In the genomic region with DNA sequence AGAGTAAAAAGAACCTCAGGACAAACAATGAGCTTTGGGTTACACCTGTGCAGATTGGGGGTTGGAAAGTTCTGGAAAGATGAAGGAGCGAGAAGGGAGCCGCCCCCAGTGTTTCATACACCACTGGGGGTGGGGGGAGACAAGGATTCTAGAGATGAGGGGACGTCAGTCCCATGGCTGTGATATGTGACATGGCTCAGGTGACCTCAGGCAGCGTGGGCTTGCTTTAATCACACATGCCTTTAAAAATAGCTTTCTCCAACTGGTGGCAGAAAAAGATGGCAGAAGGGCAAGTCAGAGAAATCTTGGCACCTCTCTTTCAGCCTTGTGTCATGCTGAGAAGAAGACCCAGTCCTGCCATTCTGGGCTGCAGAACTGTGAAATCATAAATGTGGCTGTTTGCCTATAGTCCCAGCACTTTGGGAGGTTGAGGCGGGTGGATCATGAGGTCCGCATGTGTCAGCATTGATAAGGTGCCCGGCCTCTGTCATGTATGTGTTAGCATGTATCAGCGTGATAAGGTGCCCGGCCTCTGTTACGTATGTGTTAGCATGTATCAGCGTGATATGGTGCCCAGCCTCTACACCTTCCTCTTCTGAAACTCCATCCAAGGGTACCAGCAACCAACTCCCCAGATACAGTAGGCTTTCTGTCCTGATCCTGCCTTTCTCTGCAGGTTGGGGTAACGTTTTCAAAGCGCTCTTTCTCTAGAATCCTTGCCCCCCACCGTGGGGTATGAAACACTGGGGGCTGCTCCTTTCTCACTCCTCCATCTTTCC, we compare ENCODE assay signal across 23 cellular contexts. TPM values are rescaled to one million over a fixed set of nuclear protein-coding genes. Genes with fewer than 3 reads are reported as not detected.
A peak's percentile ranks its signal among the peaks of the same experiment; 100 is the strongest.
DNase-seq lines count a peak whose midpoint lies in the region; TF ChIP-seq lines count a peak whose summit lies in the region.
"Had no signal": no experiment of that assay in that cellular context is flagged by ENCODE, and none has a peak within 500 bp of the region (broad histone marks: within the 10 kb centered on the region; RNA-seq: fewer than 3 reads in every experiment).

No MANE protein-coding gene starts in this region.

- no peak for TF ChIP-seq CTCF in osteocyte (IDR thresholded peaks at IDR 0.05)
- no peak for TF ChIP-seq CTCF in tibial nerve (IDR thresholded peaks at IDR 0.05)

- no peaks in the 10 kb centered on the region for H3K27me3 Mint-ChIP-seq in activated naive CD4-positive, alpha-beta T cell treated with anti-CD3 and anti-CD28 coated beads, Interleukin-2, amount 10 ng/mL, durations not matched to agents 7 days and 5 days
- H3K27me3 Mint-ChIP-seq in activated naive CD4-positive, alpha-beta T cell treated with anti-CD3 and anti-CD28 coated beads for 36 hours (ENCODE audit: low read depth): no peaks in the 10 kb centered on the region
- no peaks in the 10 kb centered on the region for H3K27me3 Mint-ChIP-seq in activated T-helper 1 cell treated with anti-CD3 and anti-CD28 coated beads, Interleukin-12 subunit alpha, Interleukin-12 subunit beta, Interleukin-2, Interleukin-4 antibody, amounts not matched to agents 30 ng/mL and 10 ng/mL and 1 ng/mL, durations not matched to agents 14 hours and 24 hours and 36 hours (ENCODE audit: insufficient read depth)
- H3K27me3 Mint-ChIP-seq in osteocyte (ENCODE audit: unreplicated experiment): no peaks in the 10 kb centered on the region
- H3K27me3 Mint-ChIP-seq: stimulated activated naive B cell treated with anti-CD40 and anti-IgM and Interleukin-4, amounts not matched to agents 10 μg/mL and 1 μg/mL and 100 μg/mL, for 72 hours had no signal

- WGBS in tibial nerve, 2 donors: 88 to 89% methylated on average over 14 of the region's 14 CpGs

- H3K9me3 Mint-ChIP-seq in activated naive CD4-positive, alpha-beta T cell treated with anti-CD3 and anti-CD28 coated beads, Interleukin-2, amount 10 ng/mL, durations not matched to agents 7 days and 5 days: no peaks in the 10 kb centered on the region
- H3K9me3 Mint-ChIP-seq in activated naive CD4-positive, alpha-beta T cell treated with anti-CD3 and anti-CD28 coated beads for 36 hours: no peaks in the 10 kb centered on the region
- H3K9me3 Mint-ChIP-seq in activated T-helper 1 cell treated with anti-CD3 and anti-CD28 coated beads, Interleukin-12 subunit alpha, Interleukin-12 subunit beta, Interleukin-2, Interleukin-4 antibody, amounts not matched to agents 30 ng/mL and 10 ng/mL and 1 ng/mL, durations not matched to agents 14 hours and 24 hours and 36 hours: no peaks in the 10 kb centered on the region
- H3K9me3 Mint-ChIP-seq in osteocyte (ENCODE audit: unreplicated experiment): no peaks in the 10 kb centered on the region
- H3K9me3 Mint-ChIP-seq: nephron progenitor cell; stimulated activated naive B cell treated with anti-CD40 and anti-IgM and Interleukin-4, amounts not matched to agents 10 μg/mL and 1 μg/mL and 100 μg/mL, for 72 hours had no signal

- no peak for DNase-seq in activated naive CD4-positive, alpha-beta T cell treated with anti-CD3 and anti-CD28 coated beads, Interleukin-2, amount 10 ng/mL, durations not matched to agents 7 days and 5 days
- no peak for DNase-seq in activated naive CD4-positive, alpha-beta T cell treated with anti-CD3 and anti-CD28 coated beads for 36 hours
- DNase-seq in G401 (ENCODE audit: low spot score) (peak; percentile 46), osteocyte (ENCODE audit: extremely low spot score, unreplicated experiment) (peak; percentile 57), NCI-H128 (lab: John Stamatoyannopoulos, UW; ENCODE audit: unreplicated experiment) (no peak), tibial nerve (ENCODE audit: low spot score in 2 of 2) (no peak), GOT3 (lab: John Stamatoyannopoulos, UW) (no peak)
- DNase-seq in activated T-helper 1 cell treated with anti-CD3 and anti-CD28 coated beads, Interleukin-12 subunit alpha, Interleukin-12 subunit beta, Interleukin-2, Interleukin-4 antibody, amounts not matched to agents 30 ng/mL and 10 ng/mL and 1 ng/mL, durations not matched to agents 14 hours and 24 hours and 36 hours (ENCODE audit: low spot score): no peak
- DNase-seq: amniotic stem cell; Calu3; DMS79 treated with DMSO at 0.1 percent for 48 hours; lower lobe of right lung; MG63; mucosa of descending colon; NCI-H1417 treated with DMSO at 0.1 percent for 48 hours; NCI-H774; sigmoid colon; stimulated activated naive B cell treated with anti-CD40 and anti-IgM and Interleukin-4, amounts not matched to agents 10 μg/mL and 1 μg/mL and 100 μg/mL, for 72 hours had no signal

- H3K4me1 Mint-ChIP-seq in activated naive CD4-positive, alpha-beta T cell treated with anti-CD3 and anti-CD28 coated beads, Interleukin-2, amount 10 ng/mL, durations not matched to agents 7 days and 5 days: peaks cover 45% of the 10 kb centered on the region
- H3K4me1 Mint-ChIP-seq in activated naive CD4-positive, alpha-beta T cell treated with anti-CD3 and anti-CD28 coated beads for 36 hours (ENCODE audit: low read depth): peaks cover 14% of the 10 kb centered on the region
- H3K4me1 Mint-ChIP-seq in activated T-helper 1 cell treated with anti-CD3 and anti-CD28 coated beads, Interleukin-12 subunit alpha, Interleukin-12 subunit beta, Interleukin-2, Interleukin-4 antibody, amounts not matched to agents 30 ng/mL and 10 ng/mL and 1 ng/mL, durations not matched to agents 14 hours and 24 hours and 36 hours (ENCODE audit: low read depth): peaks cover 28% of the 10 kb centered on the region
- peaks cover 7% of the 10 kb centered on the region for H3K4me1 Mint-ChIP-seq in osteocyte (ENCODE audit: unreplicated experiment)

- no peak for TF ChIP-seq EP300 in tibial nerve (IDR thresholded peaks at IDR 0.05)

- H3K4me3 Mint-ChIP-seq in activated naive CD4-positive, alpha-beta T cell treated with anti-CD3 and anti-CD28 coated beads, Interleukin-2, amount 10 ng/mL, durations not matched to agents 7 days and 5 days: no peak overlapping the region
- H3K4me3 Mint-ChIP-seq in activated naive CD4-positive, alpha-beta T cell treated with anti-CD3 and anti-CD28 coated beads for 36 hours: no peak overlapping the region
- no peak overlapping the region for H3K4me3 Mint-ChIP-seq in activated T-helper 1 cell treated with anti-CD3 and anti-CD28 coated beads, Interleukin-12 subunit alpha, Interleukin-12 subunit beta, Interleukin-2, Interleukin-4 antibody, amounts not matched to agents 30 ng/mL and 10 ng/mL and 1 ng/mL, durations not matched to agents 14 hours and 24 hours and 36 hours
- H3K4me3 Mint-ChIP-seq in osteocyte (ENCODE audit: unreplicated experiment): no peak overlapping the region
- H3K4me3 Mint-ChIP-seq: nephron progenitor cell; stimulated activated naive B cell treated with anti-CD40 and anti-IgM and Interleukin-4, amounts not matched to agents 10 μg/mL and 1 μg/mL and 100 μg/mL, for 72 hours had no signal

- no peak for TF ChIP-seq POLR2A in tibial nerve (IDR thresholded peaks at IDR 0.05)

- peaks cover 0 to 94% (median 28%) of the 10 kb centered on the region in 3 donors for H3K36me3 ChIP-seq in tibial nerve

- H3K27ac Mint-ChIP-seq in activated naive CD4-positive, alpha-beta T cell treated with anti-CD3 and anti-CD28 coated beads, Interleukin-2, amount 10 ng/mL, durations not matched to agents 7 days and 5 days: peak overlapping the region; percentile 60
- no peak overlapping the region for H3K27ac Mint-ChIP-seq in activated naive CD4-positive, alpha-beta T cell treated with anti-CD3 and anti-CD28 coated beads for 36 hours
- H3K27ac Mint-ChIP-seq in activated T-helper 1 cell treated with anti-CD3 and anti-CD28 coated beads, Interleukin-12 subunit alpha, Interleukin-12 subunit beta, Interleukin-2, Interleukin-4 antibody, amounts not matched to agents 30 ng/mL and 10 ng/mL and 1 ng/mL, durations not matched to agents 14 hours and 24 hours and 36 hours: peak overlapping the region; percentile 18
- no peak overlapping the region for H3K27ac Mint-ChIP-seq in osteocyte (ENCODE audit: unreplicated experiment)
- H3K27ac Mint-ChIP-seq: nephron progenitor cell; stimulated activated naive B cell treated with anti-CD40 and anti-IgM and Interleukin-4, amounts not matched to agents 10 μg/mL and 1 μg/mL and 100 μg/mL, for 72 hours had no signal

- H3K27me3 ChIP-seq in tibial nerve: no peaks in the 10 kb centered on the region
- H3K27me3 ChIP-seq: BLaER1 treated with 17β-estradiol and CSF1 and Interleukin-3, amounts not matched to agents 10 nM and 100 nM; MG63; sigmoid colon had no signal

- no peaks in the 10 kb centered on the region for H3K9me3 ChIP-seq in tibial nerve
- H3K9me3 ChIP-seq: BLaER1 treated with 17β-estradiol and CSF1 and Interleukin-3, amounts not matched to agents 10 nM and 100 nM; lower lobe of right lung; MG63; mucosa of descending colon; sigmoid colon; SK-N-SH had no signal

- CTCF ChIA-PET in activated naive CD4-positive, alpha-beta T cell treated with anti-CD3 and anti-CD28 coated beads, Interleukin-2, amount 10 ng/mL, durations not matched to agents 7 days and 5 days (lab: Charles Lee): interaction anchor here (0.6 to 15.3 kb wide), 20 partner anchors 10 to 262 kb away, joined by 3 to 192 read pairs (median 4); partner anchors contain the start of gene WIPI1
- CTCF ChIA-PET in activated naive CD4-positive, alpha-beta T cell treated with anti-CD3 and anti-CD28 coated beads for 36 hours (lab: Charles Lee): interaction anchor here (0.5 to 7.9 kb wide), 16 partner anchors 8 to 263 kb away, joined by 3 to 97 read pairs (median 4); partner anchors contain the start of genes ARSG and SLC16A6

- H3K4me1 ChIP-seq in tibial nerve: peaks cover 0 to 10% (median 1%) of the 10 kb centered on the region in 4 donors
- H3K4me1 ChIP-seq: parathyroid adenoma had no signal

- H3K4me3 ChIP-seq in tibial nerve: no peak overlapping the region
- H3K4me3 ChIP-seq: BLaER1 treated with 17β-estradiol and CSF1 and Interleukin-3, amounts not matched to agents 10 nM and 100 nM; K562; lower lobe of right lung; MG63; mucosa of descending colon; sigmoid colon had no signal

- in situ Hi-C loops in G401 (cut with HindIII; ENCODE audit: low sequenced_read_pairs): no loop called here

- intact Hi-C loops in activated naive CD4-positive, alpha-beta T cell treated with anti-CD3 and anti-CD28 coated beads for 36 hours (cut with micrococcal nuclease): no loop called here
- intact Hi-C loops in activated T-helper 1 cell treated with anti-CD3 and anti-CD28 coated beads, Interleukin-12 subunit alpha, Interleukin-12 subunit beta, Interleukin-2, Interleukin-4 antibody, amounts not matched to agents 30 ng/mL and 10 ng/mL and 1 ng/mL, durations not matched to agents 14 hours and 24 hours and 36 hours (cut with micrococcal nuclease): no loop called here

- peaks cover 60% of the 10 kb centered on the region for H3K36me3 Mint-ChIP-seq in activated naive CD4-positive, alpha-beta T cell treated with anti-CD3 and anti-CD28 coated beads, Interleukin-2, amount 10 ng/mL, durations not matched to agents 7 days and 5 days
- no peaks in the 10 kb centered on the region for H3K36me3 Mint-ChIP-seq in activated naive CD4-positive, alpha-beta T cell treated with anti-CD3 and anti-CD28 coated beads for 36 hours (ENCODE audit: low read depth)
- H3K36me3 Mint-ChIP-seq in activated T-helper 1 cell treated with anti-CD3 and anti-CD28 coated beads, Interleukin-12 subunit alpha, Interleukin-12 subunit beta, Interleukin-2, Interleukin-4 antibody, amounts not matched to agents 30 ng/mL and 10 ng/mL and 1 ng/mL, durations not matched to agents 14 hours and 24 hours and 36 hours (ENCODE audit: low read depth): peaks cover 52% of the 10 kb centered on the region
- H3K36me3 Mint-ChIP-seq in osteocyte (ENCODE audit: unreplicated experiment): peaks cover 60% of the 10 kb centered on the region

- H3K27ac ChIP-seq in tibial nerve: no peak overlapping the region
- H3K27ac ChIP-seq: lower lobe of right lung, parathyroid adenoma, sigmoid colon had no signal

RNA-seq across cellular contexts. Expression of gene WIPI1, which starts 25.0 kb away (rescaled TPM):
- total RNA-seq in activated naive CD4-positive, alpha-beta T cell treated with anti-CD3 and anti-CD28 coated beads for 36 hours: 10 to 100 TPM; 13.5 to 14.3 TPM
- total RNA-seq in G401 (2014; rRNA removed; shearing (Covaris generic)): 19.4 and 35.3 TPM in 2 replicates
- 11.5 and 13.1 TPM in 2 replicates for total RNA-seq in activated T-helper 1 cell treated with anti-CD3 and anti-CD28 coated beads, Interleukin-12 subunit alpha, Interleukin-12 subunit beta, Interleukin-2, Interleukin-4 antibody, amounts not matched to agents 30 ng/mL and 10 ng/mL and 1 ng/mL, durations not matched to agents 14 hours and 24 hours and 36 hours
- total RNA-seq in osteocyte: 74.5 and 78.1 TPM in 2 replicates
- total RNA-seq in tibial nerve: 100 to 1,000 TPM in 1 of 4 donors, 10 to 100 TPM in 3; 71.4 to 131 (median 77.2) TPM

Comparison
In these comparisons a context has a peak if more than half of its experiments do, and no peak if none do; other contexts are left out.
1. H3K27ac Mint-ChIP-seq: peak in activated naive CD4-positive, alpha-beta T cell treated with anti-CD3 and anti-CD28 coated beads, Interleukin-2, amount 10 ng/mL, durations not matched to agents 7 days and 5 days (single experiment) and activated T-helper 1 cell treated with anti-CD3 and anti-CD28 coated beads, Interleukin-12 subunit alpha, Interleukin-12 subunit beta, Interleukin-2, Interleukin-4 antibody, amounts not matched to agents 30 ng/mL and 10 ng/mL and 1 ng/mL, durations not matched to agents 14 hours and 24 hours and 36 hours (single experiment); none in activated naive CD4-positive, alpha-beta T cell treated with anti-CD3 and anti-CD28 coated beads for 36 hours (single experiment) and osteocyte (single experiment).
2. DNase-seq: peak in G401 (single experiment) and osteocyte (single experiment); none in activated naive CD4-positive, alpha-beta T cell treated with anti-CD3 and anti-CD28 coated beads, Interleukin-2, amount 10 ng/mL, durations not matched to agents 7 days and 5 days (single experiment), activated naive CD4-positive, alpha-beta T cell treated with anti-CD3 and anti-CD28 coated beads for 36 hours (single experiment), activated T-helper 1 cell treated with anti-CD3 and anti-CD28 coated beads, Interleukin-12 subunit alpha, Interleukin-12 subunit beta, Interleukin-2, Interleukin-4 antibody, amounts not matched to agents 30 ng/mL and 10 ng/mL and 1 ng/mL, durations not matched to agents 14 hours and 24 hours and 36 hours (single experiment), NCI-H128 (single experiment), tibial nerve (0 of 2) and GOT3 (single experiment).